ENCODE assay signal across 8 cellular contexts in genomic region chr11:2532704-2533641, GRCh38.
DNase-seq lines count a peak whose midpoint lies in the region; ATAC-seq, FAIRE-seq and TF ChIP-seq lines count a peak whose summit lies in the region.

No MANE protein-coding gene starts in this region.

- H3K9me1 ChIP-seq in keratinocyte (ENCODE audit: control insufficient read depth, extremely low read depth, insufficient read depth, low read length) = no peaks in the 10 kb centered on the region

- no peak for FAIRE-seq in keratinocyte (lab: Jason Lieb, UNC)

- peaks cover 4% of the 10 kb centered on the region for H3K27me3 ChIP-seq in keratinocyte (ENCODE audit: control insufficient read depth, extremely low read depth, insufficient read depth, low read length)

- peaks cover 3% of the 10 kb centered on the region for H4K20me1 ChIP-seq in keratinocyte (ENCODE audit: control insufficient read depth, extremely low read depth, insufficient read depth, low read length)

- H2AFZ ChIP-seq in keratinocyte (ENCODE audit: control insufficient read depth, low read length) = no peak overlapping the region

- no peaks in the 10 kb centered on the region for H3K79me2 ChIP-seq in keratinocyte (ENCODE audit: control insufficient read depth, insufficient read depth, low read length)

- H3K36me3 ChIP-seq in keratinocyte (ENCODE audit: control insufficient read depth in 2 of 2, extremely low read depth in 1 of 2, insufficient read depth in 2 of 2, low read length in 2 of 2) = no peaks in the 10 kb centered on the region

- dilution Hi-C loops in keratinocyte (cut with MboI; ENCODE audit: extremely low pct_ligation_motif_present, low sequenced_read_pairs) = no loop called here

- ATAC-seq in GM18502 (IDR thresholded peaks at IDR 0.05; ENCODE audit: poor library complexity, unreplicated experiment) (peak; percentile 58), HG03139 (IDR thresholded peaks at IDR 0.05; ENCODE audit: unreplicated experiment) (peak; percentile 44), GM18505 (IDR thresholded peaks at IDR 0.05; ENCODE audit: unreplicated experiment) (no peak)

- peak; percentile 69 for DNase-seq in NCI-H345 treated with DMSO at 0.1 percent for 48 hours (lab: John Stamatoyannopoulos, UW; ENCODE audit: unreplicated experiment)
- DNase-seq in activated CD4-positive, CD25-positive, alpha-beta regulatory T cell treated with anti-CD3 and anti-CD28 coated beads, Interleukin-2, amount 50 U/mL, for 16 hours (ENCODE audit: low read depth, low spot score) = peak; percentile 76
- peak in 60 of 61 donors; percentile 14 to 93 (median 76) for DNase-seq in caudate nucleus (lab: John Stamatoyannopoulos, UW)
- DNase-seq in keratinocyte (ENCODE audit: low read depth, low spot score) = peak; percentile 77
- DNase-seq in stimulated activated CD4-positive, alpha-beta T cell treated with anti-CD3 and anti-CD28 coated beads, Interleukin-12 subunit alpha, Interleukin-12 subunit beta, amount 100 ng/mL, for 4 hours = peak; percentile 95

- H3K4me2 ChIP-seq in keratinocyte (ENCODE audit: control insufficient read depth, extremely low read depth, insufficient read depth, low read depth, low read length) = peak overlapping the region; percentile 78

- H3K27ac ChIP-seq in caudate nucleus (ENCODE audit: low read depth, low read length) (no peak overlapping the region), keratinocyte (ENCODE audit: control insufficient read depth, insufficient read depth, low read length) (peak overlapping the region; percentile 58)

- no peaks in the 10 kb centered on the region for H3K9me3 ChIP-seq in keratinocyte (ENCODE audit: control insufficient read depth, low read depth, low read length)

- TF ChIP-seq CTCF in keratinocyte (optimal IDR thresholded peaks at IDR 0.05 in 1 of 3, IDR thresholded peaks at IDR 0.05 in 1 of 3, conservative IDR thresholded peaks at IDR 0.05 in 1 of 3; ENCODE audit: extremely low read depth in 1 of 3, insufficient read depth in 2 of 3, low read length in 3 of 3) = peak; percentile 96 to 100 (median 98)

- H3K4me1 ChIP-seq in keratinocyte (ENCODE audit: control insufficient read depth, extremely low read depth, insufficient read depth, low read length) = peaks cover 19% of the 10 kb centered on the region

- no peak overlapping the region for H3K4me3 ChIP-seq in keratinocyte (ENCODE audit: control insufficient read depth in 2 of 3, extremely low read depth in 1 of 3, insufficient read depth in 2 of 3, low read depth in 1 of 3, low read length in 3 of 3)

- no peak for TF ChIP-seq POLR2A in GM18505 (IDR thresholded peaks at IDR 0.05; ENCODE audit: borderline replicate concordance, extremely low read depth, insufficient read depth, insufficient read length)

- peak overlapping the region; percentile 44 for H3K9ac ChIP-seq in keratinocyte (ENCODE audit: control insufficient read depth, extremely low read depth, insufficient read depth, low read length)
